In genomic region chr3:176948123-176948522, GRCh38 we compare ENCODE assay signal across 3 cellular contexts.
TF ChIP-seq lines count a peak whose summit lies in the region.

No MANE protein-coding gene starts in this region.

TF ChIP-seq in SK-N-SH treated with all-trans-retinoic acid at 6 μM for 48 hours, 23 proteins besides CTCF, POLR2A, EP300 and RAD21 (continued from another document):
- no peak for TF ChIP-seq ZC3H10 (CRISPR knock-in tag; IDR thresholded peaks at IDR 0.05)
- no peak for TF ChIP-seq CSDC2 (CRISPR knock-in tag; IDR thresholded peaks at IDR 0.05)
- TF ChIP-seq CREB5 (CRISPR knock-in tag; IDR thresholded peaks at IDR 0.05; ENCODE audit: low read depth), result no peak

TF ChIP-seq in SK-N-SH, 30 proteins besides CTCF, POLR2A, EP300 and RAD21:
- no peak for TF ChIP-seq IRF3 (IDR thresholded peaks at IDR 0.05; ENCODE audit: low read depth, low read length)
- TF ChIP-seq YY1 (IDR thresholded peaks at IDR 0.05; ENCODE audit: low read depth), result no peak
- no peak for TF ChIP-seq NFIC (IDR thresholded peaks at IDR 0.05; ENCODE audit: borderline replicate concordance)
- no peak for TF ChIP-seq TCF12 (IDR thresholded peaks at IDR 0.05)
- no peak for TF ChIP-seq FOXM1 (IDR thresholded peaks at IDR 0.05; ENCODE audit: low read depth)
- no peak for TF ChIP-seq USF1 (IDR thresholded peaks at IDR 0.05; ENCODE audit: borderline replicate concordance, low read depth)
- no peak for TF ChIP-seq RXRA (IDR thresholded peaks at IDR 0.05; ENCODE audit: borderline replicate concordance, low read depth)
- TF ChIP-seq ELF1 (IDR thresholded peaks at IDR 0.05), result no peak
- TF ChIP-seq GATA2 (CRISPR knock-in tag; IDR thresholded peaks at IDR 0.05), result no peak
- TF ChIP-seq GABPA (IDR thresholded peaks at IDR 0.05; ENCODE audit: low read depth), result no peak
- no peak for TF ChIP-seq MXI1 (IDR thresholded peaks at IDR 0.05; ENCODE audit: low read depth, low read length)
- no peak for TF ChIP-seq RFX5 (IDR thresholded peaks at IDR 0.05; ENCODE audit: low read length)
- no peak for TF ChIP-seq NRF1 (IDR thresholded peaks at IDR 0.05; ENCODE audit: low read depth, low read length)

TF ChIP-seq in IMR-90, 13 proteins besides CTCF, POLR2A, EP300 and RAD21 (continued from another document):
- no peak for TF ChIP-seq USF2 (IDR thresholded peaks at IDR 0.05; ENCODE audit: low read depth, low read length)
- no peak for TF ChIP-seq NFE2L2 (IDR thresholded peaks at IDR 0.05; ENCODE audit: low read depth, low read length)
- peak; percentile 35; the same call in 1 of the 2 replicates for TF ChIP-seq CEBPB (IDR thresholded peaks at IDR 0.05; ENCODE audit: low read depth, low read length)
